ENCODE assay signal across 8 cellular contexts in genomic region chr16:67030221-67030962, GRCh38. TPM values are rescaled to one million over a fixed set of nuclear protein-coding genes. Genes with fewer than 3 reads are reported as not detected.
A peak's percentile ranks its signal among the peaks of the same experiment; 100 is the strongest.
DNase-seq lines count a peak whose midpoint lies in the region; ATAC-seq, FAIRE-seq and TF ChIP-seq lines count a peak whose summit lies in the region.

No MANE protein-coding gene starts in this region.

- H3K9me3 ChIP-seq in MG63 (no peaks in the 10 kb centered on the region), duodenal mucosa (ENCODE audit: control insufficient read depth in 1 of 2, low read length in 2 of 2) (no peaks in the 10 kb centered on the region)

- H3K36me3 ChIP-seq in MG63 (peaks cover 30% of the 10 kb centered on the region), duodenal mucosa (ENCODE audit: control insufficient read depth in 1 of 2, insufficient read depth in 2 of 2, low read length in 2 of 2) (peaks cover 4 to 8% of the 10 kb centered on the region in 2 donors)

- H3K27me3 Mint-ChIP-seq in nephron progenitor cell (ENCODE audit: low read depth, poor library complexity): no peaks in the 10 kb centered on the region

- peaks cover 47% of the 10 kb centered on the region for H3K36me3 Mint-ChIP-seq in nephron progenitor cell (ENCODE audit: low read depth)

- H3K4me1 ChIP-seq in duodenal mucosa (ENCODE audit: control insufficient read depth in 1 of 2, insufficient read depth in 2 of 2, low read length in 2 of 2): peaks cover 15 to 16% of the 10 kb centered on the region in 2 donors

- H3K27me3 ChIP-seq in MG63 (no peaks in the 10 kb centered on the region), duodenal mucosa (ENCODE audit: control insufficient read depth in 1 of 2, insufficient read depth in 2 of 2, low read length in 2 of 2) (no peaks in the 10 kb centered on the region)

- TF ChIP-seq CTCF in C4-2B (conservative IDR thresholded peaks at IDR 0.05) (no peak), nephron progenitor cell (IDR thresholded peaks at IDR 0.05) (no peak), omental fat pad (IDR thresholded peaks at IDR 0.05) (no peak), D721Med (IDR thresholded peaks at IDR 0.05; ENCODE audit: insufficient read depth, missing control alignments) (no peak)

- peaks cover 38% of the 10 kb centered on the region for H3K4me1 Mint-ChIP-seq in nephron progenitor cell

- no peaks in the 10 kb centered on the region for H3K9me3 Mint-ChIP-seq in nephron progenitor cell

- FAIRE-seq in D721Med (lab: Jason Lieb, UNC): no peak

- ATAC-seq in GM18517 (IDR thresholded peaks at IDR 0.05; ENCODE audit: unreplicated experiment) (no peak), omental fat pad (ENCODE audit: low FRiP score) (no peak)

- peak overlapping the region; percentile 99 for H3K27ac ChIP-seq in C4-2B
- H3K27ac ChIP-seq in duodenal mucosa (ENCODE audit: low read depth, low read length): peak overlapping the region; percentile 90

- H3K9ac ChIP-seq in duodenal mucosa (ENCODE audit: low read depth in 1 of 2, low read length in 2 of 2): peak overlapping the region; percentile 82 to 88

- peak overlapping the region; percentile 51 for H3K27ac Mint-ChIP-seq in nephron progenitor cell

- H3K4me3 ChIP-seq in MG63: peak overlapping the region; percentile 67
- H3K4me3 ChIP-seq in duodenal mucosa (ENCODE audit: low read depth in 1 of 2, low read length in 2 of 2): peak overlapping the region; percentile 79 to 88

- DNase-seq in MG63 (peak; percentile 11), nephron progenitor cell (no peak), omental fat pad (ENCODE audit: low spot score) (no peak), NCI-H1694 (lab: John Stamatoyannopoulos, UW) (no peak), D721Med (ENCODE audit: insufficient read length, low spot score) (no peak)

- peak overlapping the region; percentile 92 for H3K4me3 Mint-ChIP-seq in nephron progenitor cell

RNA-seq across cellular contexts. Expression of gene CBFB, which starts 1.4 kb away (rescaled TPM):
- 15.8 and 22.5 TPM in 2 replicates for total RNA-seq in MG63 (2014; rRNA removed; shearing (Covaris generic); ENCODE audit: low replicate concordance)
- 10 to 100 TPM; 30.3 to 77.6 (median 35.4) TPM for total RNA-seq in omental fat pad

RNA-seq across cellular contexts. Expression of gene CES4A, which starts 42.0 kb away (rescaled TPM):
- 0.82 TPM in 1 of 2 replicates, not detected in the other for total RNA-seq in MG63 (2014; rRNA removed; shearing (Covaris generic); ENCODE audit: low replicate concordance)
- total RNA-seq in omental fat pad: 10 to 100 TPM in 3 of 4 donors, 1 to 10 TPM in 1; 4.4 to 48.1 (median 14.3) TPM
